ENCODE assay signal across 8 cellular contexts in genomic region chrX:149512225-149512885, GRCh38. TPM values are rescaled to one million over a fixed set of nuclear protein-coding genes. Genes with fewer than 3 reads are reported as not detected.
A peak's percentile ranks its signal among the peaks of the same experiment; 100 is the strongest.
DNase-seq lines count a peak whose midpoint lies in the region; ATAC-seq and TF ChIP-seq lines count a peak whose summit lies in the region.

No MANE protein-coding gene starts in this region.

- H3K23ac ChIP-seq in mesendoderm (ENCODE audit: low read length): no peak overlapping the region

- ATAC-seq in GM18505 (IDR thresholded peaks at IDR 0.05; ENCODE audit: unreplicated experiment) (peak; percentile 82), HG02938 (IDR thresholded peaks at IDR 0.05; ENCODE audit: unreplicated experiment) (peak; percentile 78)

- H3K9ac ChIP-seq in mesendoderm (ENCODE audit: low read length): no peak overlapping the region

- H2BK15ac ChIP-seq in mesendoderm (replicated peaks; ENCODE audit: low read depth): no peak overlapping the region

- no peak overlapping the region for H4K5ac ChIP-seq in mesendoderm (ENCODE audit: low read length)

- no peak overlapping the region for H2BK120ac ChIP-seq in mesendoderm (ENCODE audit: low read depth, low read length)

- peak; percentile 37 to 42 for TF ChIP-seq CTCF in tibial artery (IDR thresholded peaks at IDR 0.05)

- no peak overlapping the region for H3K27ac ChIP-seq in effector memory CD4-positive, alpha-beta T cell (ENCODE audit: insufficient read depth, low read length, poor library complexity, severe bottlenecking)
- H3K27ac ChIP-seq in mesendoderm (ENCODE audit: low read depth, low read length): no peak overlapping the region
- H3K27ac ChIP-seq in tibial artery: no peak overlapping the region

- no peak overlapping the region for H2AK5ac ChIP-seq in mesendoderm (ENCODE audit: low read length)

- DNase-seq in AG08396 (ENCODE audit: low spot score) (peak; percentile 44), NCI-H2107 treated with DMSO at 0.1 percent for 48 hours (lab: John Stamatoyannopoulos, UW; ENCODE audit: unreplicated experiment) (peak; percentile 5), mesendoderm (peak; percentile 75), tibial artery (peak in 1 of 2 donors; percentile 34)
- peak; percentile 64 for DNase-seq in activated CD4-positive, alpha-beta T cell treated with anti-CD3 and anti-CD28 coated beads for 48 hours
- DNase-seq in effector memory CD4-positive, alpha-beta T cell: peak; percentile 38 to 50 (median 49)

- H3K56ac ChIP-seq in mesendoderm (ENCODE audit: low read length): peak overlapping the region; percentile 64

- H3K36me3 ChIP-seq in effector memory CD4-positive, alpha-beta T cell (ENCODE audit: control insufficient read depth, insufficient read depth, low read length): no peaks in the 10 kb centered on the region
- H3K36me3 ChIP-seq in mesendoderm (ENCODE audit: control insufficient read depth, insufficient read depth, low read length) (no peaks in the 10 kb centered on the region), tibial artery (no peaks in the 10 kb centered on the region)

- no peak overlapping the region for H3K4me2 ChIP-seq in mesendoderm (ENCODE audit: low read length)

- H3K18ac ChIP-seq in mesendoderm (ENCODE audit: low read length): no peak overlapping the region

- H4K8ac ChIP-seq in mesendoderm (ENCODE audit: low read depth, low read length): no peak overlapping the region

- H3K9me3 ChIP-seq in effector memory CD4-positive, alpha-beta T cell (ENCODE audit: control insufficient read depth, low read length): no peaks in the 10 kb centered on the region
- H3K9me3 ChIP-seq in tibial artery: no peaks in the 10 kb centered on the region

- H3K4ac ChIP-seq in mesendoderm (ENCODE audit: low read depth, low read length): no peak overlapping the region

- H2BK5ac ChIP-seq in mesendoderm (ENCODE audit: low read length): no peak overlapping the region

- no CpG with 5 or more reads among the region's 4 CpGs for WGBS in mesendoderm (ENCODE audit: extremely low coverage, insufficient coverage, low lambda C conversion rate)

- intact Hi-C loops in tibial artery (cut with DNase I; ENCODE audit: low total_unique reads): no loop called here

- no peak for TF ChIP-seq POLR2A in GM18505 (IDR thresholded peaks at IDR 0.05; ENCODE audit: borderline replicate concordance, extremely low read depth, insufficient read depth, insufficient read length)

- H3K4me1 ChIP-seq in effector memory CD4-positive, alpha-beta T cell (ENCODE audit: control insufficient read depth, insufficient read depth, low read length, poor library complexity, severe bottlenecking): no peaks in the 10 kb centered on the region
- no peaks in the 10 kb centered on the region for H3K4me1 ChIP-seq in mesendoderm (ENCODE audit: control insufficient read depth, low read depth, low read length)
- no peaks in the 10 kb centered on the region for H3K4me1 ChIP-seq in tibial artery

- no peaks in the 10 kb centered on the region for H3K79me2 ChIP-seq in mesendoderm (ENCODE audit: control insufficient read depth, insufficient read depth, low read length)

- H3K27me3 ChIP-seq in effector memory CD4-positive, alpha-beta T cell (replicated peaks; ENCODE audit: control insufficient read depth, insufficient read depth, low read length, poor library complexity, severe bottlenecking): no peaks in the 10 kb centered on the region
- no peaks in the 10 kb centered on the region for H3K27me3 ChIP-seq in mesendoderm (ENCODE audit: insufficient read depth, low read length, poor library complexity)
- H3K27me3 ChIP-seq in tibial artery: no peaks in the 10 kb centered on the region

- H3K79me1 ChIP-seq in mesendoderm (ENCODE audit: low read length): no peaks in the 10 kb centered on the region

- no peak overlapping the region for H3K4me3 ChIP-seq in effector memory CD4-positive, alpha-beta T cell (ENCODE audit: insufficient read depth, low read depth, low read length, poor library complexity, severe bottlenecking)
- H3K4me3 ChIP-seq in mesendoderm (ENCODE audit: low read length): no peak overlapping the region
- no peak overlapping the region for H3K4me3 ChIP-seq in tibial artery

RNA-seq across cellular contexts. Expression of gene IDS, which starts 7.2 kb away (rescaled TPM):
- 15.8 TPM for polyA plus RNA-seq in mesendoderm (2013, experiment 1 of 2)
- polyA plus RNA-seq in mesendoderm (2013, experiment 2 of 2): 16.3 TPM

RNA-seq across cellular contexts. Expression of gene EOLA1, which starts 28.5 kb away (rescaled TPM):
- polyA plus RNA-seq in mesendoderm (2013, experiment 1 of 2): 3.6 TPM
- 3.3 TPM for polyA plus RNA-seq in mesendoderm (2013, experiment 2 of 2)

RNA-seq across cellular contexts. Expression of gene HSFX3, which starts 37.4 kb away (rescaled TPM):
- polyA plus RNA-seq in mesendoderm (2013, experiment 1 of 2): not detected
- not detected for polyA plus RNA-seq in mesendoderm (2013, experiment 2 of 2)
